Comparison of ENCODE assay signal across 8 cellular contexts in genomic region chr15:68620721-68621528, GRCh38. TPM values are rescaled to one million over a fixed set of nuclear protein-coding genes. Genes with fewer than 3 reads are reported as not detected.
A peak's percentile ranks its signal among the peaks of the same experiment; 100 is the strongest.
DNase-seq lines count a peak whose midpoint lies in the region; ATAC-seq and TF ChIP-seq lines count a peak whose summit lies in the region.

No MANE protein-coding gene starts in this region.

- no peaks in the 10 kb centered on the region for H3K9me3 ChIP-seq in trophoblast cell (ENCODE audit: insufficient read depth, low read depth, low read length)

- H4K91ac ChIP-seq in trophoblast cell (ENCODE audit: low read depth, low read length), result no peak overlapping the region

- DNase-seq in GM23338 (ENCODE audit: low spot score) (peak; percentile 46), SHP77 treated with DMSO at 0.1 percent for 48 hours (lab: John Stamatoyannopoulos, UW) (peak; percentile 59), head of caudate nucleus (peak; percentile 75 to 97 (median 91)), sciatic nerve (ENCODE audit: low spot score) (peak; percentile 96), trophoblast cell (no peak)
- no peak for DNase-seq in stimulated activated CD4-positive, alpha-beta T cell treated with anti-CD3 and anti-CD28 coated beads, Interleukin-1b, Interleukin-23, amount 100 ng/mL, for 48 hours

- no peak overlapping the region for H2BK12ac ChIP-seq in trophoblast cell (ENCODE audit: low read length)

- no peak overlapping the region for H2BK120ac ChIP-seq in trophoblast cell (ENCODE audit: insufficient read depth, low read length, poor library complexity)

- no peak overlapping the region for H4K12ac ChIP-seq in trophoblast cell (ENCODE audit: low read depth, low read length)

- no peaks in the 10 kb centered on the region for H3K9me2 ChIP-seq in GM23338 (ENCODE audit: insufficient read depth)

- H3K23ac ChIP-seq in trophoblast cell (ENCODE audit: low read length), result no peak overlapping the region

- no peaks in the 10 kb centered on the region for H3K9me3 Mint-ChIP-seq in GM23338

- H3K79me1 ChIP-seq in trophoblast cell (ENCODE audit: low read length), result no peaks in the 10 kb centered on the region

- no peak overlapping the region for H3K18ac ChIP-seq in trophoblast cell (ENCODE audit: low read length)

- no peak for TF ChIP-seq CTCF in GM23338 (conservative IDR thresholded peaks at IDR 0.05; ENCODE audit: low read depth in 2 of 2)

- peak; percentile 73 for ATAC-seq in GM23338
- peak; percentile 92 for ATAC-seq in sciatic nerve
- ATAC-seq in HG03520 (IDR thresholded peaks at IDR 0.05; ENCODE audit: unreplicated experiment), result no peak
- ATAC-seq in HG03354 (IDR thresholded peaks at IDR 0.05; ENCODE audit: poor library complexity, severe bottlenecking, unreplicated experiment), result no peak

- intact Hi-C loops in head of caudate nucleus (cut with DNase I), result no loop called here
- intact Hi-C loops in sciatic nerve (cut with DNase I), result no loop called here

- H3K9ac ChIP-seq in trophoblast cell (ENCODE audit: low read length), result no peak overlapping the region

- H3K4me3 Mint-ChIP-seq in GM23338, result no peak overlapping the region

- WGBS in trophoblast cell (ENCODE audit: extremely low coverage, insufficient coverage, insufficient read length), result no CpG with 5 or more reads among the region's 19 CpGs

- no peak overlapping the region for H3K4ac ChIP-seq in trophoblast cell (ENCODE audit: low read depth, low read length)

- H3K4me3 ChIP-seq in GM23338 (no peak overlapping the region), trophoblast cell (ENCODE audit: low read depth, low read length) (no peak overlapping the region)

- peaks cover 6% of the 10 kb centered on the region for H3K4me1 ChIP-seq in GM23338 (ENCODE audit: insufficient read depth)
- H3K4me1 ChIP-seq in trophoblast cell (ENCODE audit: control insufficient read depth in 1 of 2, insufficient read depth in 2 of 2, low read length in 2 of 2), result no peaks in the 10 kb centered on the region

- H3K27ac Mint-ChIP-seq in GM23338, result no peak overlapping the region

- H3K4me1 Mint-ChIP-seq in GM23338, result peaks cover 10% of the 10 kb centered on the region

- no peak overlapping the region for H3K14ac ChIP-seq in trophoblast cell (ENCODE audit: low read length)

- no peaks in the 10 kb centered on the region for H3K36me3 Mint-ChIP-seq in GM23338 (ENCODE audit: low read depth)

- H4K8ac ChIP-seq in trophoblast cell (ENCODE audit: low read depth, low read length), result no peak overlapping the region

- no peaks in the 10 kb centered on the region for H3K79me2 ChIP-seq in GM23338 (replicated peaks; ENCODE audit: insufficient read depth)
- H3K79me2 ChIP-seq in trophoblast cell (ENCODE audit: control insufficient read depth, insufficient read depth, low read length, poor library complexity), result no peaks in the 10 kb centered on the region

- H3K27ac ChIP-seq in GM23338 (ENCODE audit: low read depth) (no peak overlapping the region), trophoblast cell (ENCODE audit: low read depth, low read length) (no peak overlapping the region)

- H2AK5ac ChIP-seq in trophoblast cell (ENCODE audit: low read length), result no peak overlapping the region

- H3K36me3 ChIP-seq in GM23338 (ENCODE audit: insufficient read depth), result no peaks in the 10 kb centered on the region
- H3K36me3 ChIP-seq in trophoblast cell (ENCODE audit: control insufficient read depth in 1 of 2, insufficient read depth in 2 of 2, low read length in 2 of 2), result no peaks in the 10 kb centered on the region

- no peak overlapping the region for H2AFZ ChIP-seq in GM23338
- no peak overlapping the region for H2AFZ ChIP-seq in trophoblast cell (ENCODE audit: insufficient read depth, low read length, poor library complexity)

- no peaks in the 10 kb centered on the region for H3F3A ChIP-seq in GM23338 (replicated peaks; ENCODE audit: low read depth)

- H4K20me1 ChIP-seq in GM23338 (replicated peaks; ENCODE audit: insufficient read depth), result no peaks in the 10 kb centered on the region

- H3K27me3 ChIP-seq in GM23338 (ENCODE audit: insufficient read depth) (no peaks in the 10 kb centered on the region), trophoblast cell (ENCODE audit: insufficient read depth, low read length) (no peaks in the 10 kb centered on the region)

- no peak overlapping the region for H3K4me2 ChIP-seq in GM23338
- H3K4me2 ChIP-seq in trophoblast cell (ENCODE audit: low read length), result no peak overlapping the region

- peaks cover 9% of the 10 kb centered on the region for H3K27me3 Mint-ChIP-seq in GM23338 (ENCODE audit: insufficient read depth, low read depth, poor library complexity)

- no peak overlapping the region for H2BK5ac ChIP-seq in trophoblast cell (ENCODE audit: low read depth, low read length, poor library complexity)

TF ChIP-seq in GM23338, 12 proteins besides CTCF, POLR2A, EP300 and RAD21 (continues in another document):
- TF ChIP-seq EZH2phosphoT487 (IDR thresholded peaks at IDR 0.05; ENCODE audit: unreplicated experiment) (no peak), REST (IDR thresholded peaks at IDR 0.05; ENCODE audit: unreplicated experiment) (no peak), EZH2 (IDR thresholded peaks at IDR 0.05; ENCODE audit: low read depth, unreplicated experiment) (no peak), POLR2AphosphoS5 (IDR thresholded peaks at IDR 0.05; ENCODE audit: low read depth) (no peak), ZNF331 (CRISPR knock-in tag; IDR thresholded peaks at IDR 0.05; ENCODE audit: low read depth) (no peak), CREB1 (CRISPR knock-in tag; IDR thresholded peaks at IDR 0.05; ENCODE audit: low read depth) (no peak), ETS1 (IDR thresholded peaks at IDR 0.05) (no peak), STAT1 (IDR thresholded peaks at IDR 0.05; ENCODE audit: unreplicated experiment) (no peak), NANOG (IDR thresholded peaks at IDR 0.05; ENCODE audit: borderline replicate concordance) (no peak)

RNA-seq across cellular contexts. Expression of gene CORO2B, which starts 42.1 kb away (rescaled TPM):
- 2.8 and 4.6 TPM in 2 replicates for total RNA-seq in GM23338 (2014; rRNA removed; shearing (Covaris generic))
- 1.4 and 1.6 TPM in 2 replicates for polyA plus RNA-seq in GM23338 (2016; fragmentation: Nextera tagmentation; extraction: Ambion mirVana)
- 10.2 TPM for total RNA-seq in sciatic nerve
- 0.22 and 0.24 TPM in 2 replicates for polyA plus RNA-seq in trophoblast cell (2013)

Comparison
In these comparisons a context has a peak if more than half of its experiments do, and no peak if none do; other contexts are left out.
1. ATAC-seq: peak in GM23338 (single experiment) and sciatic nerve (single experiment); none in HG03520 (single experiment) and HG03354 (single experiment).
2. DNase-seq: peak in GM23338 (single experiment), SHP77 treated with DMSO at 0.1 percent for 48 hours (single experiment), head of caudate nucleus (42 of 42) and sciatic nerve (single experiment); none in trophoblast cell (0 of 2) and stimulated activated CD4-positive, alpha-beta T cell treated with anti-CD3 and anti-CD28 coated beads, Interleukin-1b, Interleukin-23, amount 100 ng/mL, for 48 hours (single experiment).